In the genomic region with DNA sequence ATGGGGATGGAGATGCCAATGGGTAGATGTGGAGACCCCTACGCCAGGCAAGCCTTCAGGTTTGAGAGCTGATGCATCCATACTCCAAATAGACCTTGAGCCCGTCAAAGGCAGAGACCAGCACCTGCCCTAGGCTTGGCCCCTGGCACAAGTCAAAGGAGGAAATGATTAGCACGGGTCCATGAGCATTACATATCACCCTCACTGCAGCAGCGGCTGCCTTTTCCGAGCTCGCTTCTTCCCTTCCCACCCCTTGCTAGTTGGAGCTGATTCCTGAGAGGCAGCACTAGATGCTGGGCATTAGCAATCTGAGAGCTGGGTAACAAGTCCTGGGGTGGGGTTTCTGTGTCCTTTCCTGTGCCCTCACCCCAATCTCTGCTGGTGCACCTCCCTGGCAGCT, we compare ENCODE assay signal across 22 cellular contexts. TPM values are rescaled to one million over a fixed set of nuclear protein-coding genes. Genes with fewer than 3 reads are reported as not detected.
DNase-seq lines count a peak whose midpoint lies in the region; ATAC-seq, FAIRE-seq and TF ChIP-seq lines count a peak whose summit lies in the region.
"Had no signal": no experiment of that assay in that cellular context is flagged by ENCODE, and none has a peak within 500 bp of the region (broad histone marks: within the 10 kb centered on the region; RNA-seq: fewer than 3 reads in every experiment).

No MANE protein-coding gene starts in this region.

- H2AFZ ChIP-seq in hepatocyte: no peak overlapping the region
- H2AFZ ChIP-seq: PC-9 had no signal

- H3K9me3 ChIP-seq in hepatocyte (ENCODE audit: low read depth): no peaks in the 10 kb centered on the region

- peak overlapping the region; percentile 46 for H3K27ac ChIP-seq in hepatocyte
- H3K27ac ChIP-seq: epithelial cell of prostate, PC-9 had no signal

- peak; percentile 22 for ATAC-seq in Right ventricle myocardium inferior
- ATAC-seq in sciatic nerve: peak; percentile 62
- ATAC-seq in HG03460 (IDR thresholded peaks at IDR 0.05; ENCODE audit: unreplicated experiment): no peak

- no peak for FAIRE-seq in RCC 7860 (lab: Jason Lieb, UNC)
- FAIRE-seq: GM18507, GM19239 had no signal

- no peaks in the 10 kb centered on the region for H4K20me1 ChIP-seq in hepatocyte (ENCODE audit: insufficient read depth, poor library complexity, severe bottlenecking)

- H3K4me1 ChIP-seq in hepatocyte (ENCODE audit: insufficient read depth): peaks cover 25% of the 10 kb centered on the region

- no peaks in the 10 kb centered on the region for H3K36me3 ChIP-seq in hepatocyte (replicated peaks; ENCODE audit: insufficient read depth, low read depth)

- no peak overlapping the region for H3K4me3 ChIP-seq in hepatocyte
- H3K4me3 ChIP-seq: coronary artery, PC-9 had no signal

- no peak for TF ChIP-seq CTCF in hepatocyte (IDR thresholded peaks at IDR 0.05; ENCODE audit: poor library complexity)

- H3K4me2 ChIP-seq in hepatocyte: no peak overlapping the region
- H3K4me2 ChIP-seq: PC-9 had no signal

- H3K9me2 ChIP-seq in hepatocyte (replicated peaks; ENCODE audit: insufficient read depth): no peaks in the 10 kb centered on the region

- H3K27me3 ChIP-seq in hepatocyte: no peaks in the 10 kb centered on the region

- DNase-seq in Right ventricle myocardium inferior (ENCODE audit: missing footprints): no peak
- DNase-seq in cardiac septum (ENCODE audit: low spot score): no peak
- DNase-seq in hepatocyte (ENCODE audit: low spot score): no peak
- no peak for DNase-seq in sciatic nerve (ENCODE audit: low spot score)
- no peak for DNase-seq in activated CD4-positive, alpha-beta T cell treated with anti-CD3 and anti-CD28 coated beads for 1 hour
- no peak for DNase-seq in COR-L47 (lab: John Stamatoyannopoulos, UW)
- no peak for DNase-seq in RCC 7860 (ENCODE audit: low spot score)
- DNase-seq: activated CD4-positive, alpha-beta T cell treated with anti-CD3 and anti-CD28 coated beads, Interleukin-2, amount 10 ng/mL, durations not matched to agents 7 days and 5 days; activated naive CD4-positive, alpha-beta T cell treated with Interleukin-2 at 50 U/mL for 16 hours; glutamatergic neuron; H9; Karpas-422; mesenchymal stem cell; NCI-H1417 treated with DMSO at 0.1 percent for 48 hours; NCI-H2171 treated with DMSO at 0.1 percent for 48 hours; NCI-H748 treated with DMSO at 0.1 percent for 48 hours; PC-9 had no signal

- intact Hi-C loops in Right ventricle myocardium inferior (cut with DNase I): no loop called here
- intact Hi-C loops in cardiac septum (cut with DNase I): no loop called here
- intact Hi-C loops in sciatic nerve (cut with DNase I): no loop called here

- H3K79me2 ChIP-seq in hepatocyte: no peaks in the 10 kb centered on the region

- 90% methylated on average over 6 of the region's 6 CpGs for WGBS in hepatocyte (ENCODE audit: low lambda C conversion rate, missing lambda C conversion rate)

RNA-seq across cellular contexts. Expression of gene CDRT4, which starts 3.2 kb away (rescaled TPM):
- total RNA-seq in Right ventricle myocardium inferior (1.8 TPM), cardiac septum (1.8 TPM), hepatocyte (2.7 and 10.4 TPM in 2 replicates), sciatic nerve (14.7 TPM)
- polyA plus RNA-seq in hepatocyte: 9.6 and 11.8 TPM in 2 replicates
